14 cellular contexts compared by ENCODE assay signal in genomic region chrX:39202641-39203040, GRCh38.
DNase-seq lines count a peak whose midpoint lies in the region; ATAC-seq lines count a peak whose summit lies in the region.
"Had no signal": no experiment of that assay in that cellular context is flagged by ENCODE, and none has a peak within 500 bp of the region (broad histone marks: within the 10 kb centered on the region; RNA-seq: fewer than 3 reads in every experiment).

No MANE protein-coding gene starts in this region.

- no peaks in the 10 kb centered on the region for H3K4me1 ChIP-seq in mesendoderm (ENCODE audit: control insufficient read depth, low read depth, low read length)

- H2BK15ac ChIP-seq in mesendoderm (replicated peaks; ENCODE audit: low read depth): no peak overlapping the region

- H3K4me3 ChIP-seq in mesendoderm (ENCODE audit: low read length): no peak overlapping the region
- H3K4me3 ChIP-seq: BLaER1 treated with 17β-estradiol and CSF1 and Interleukin-3, amounts not matched to agents 10 nM and 100 nM had no signal

- no CpG with 5 or more reads among the region's 1 CpG for WGBS in mesendoderm (ENCODE audit: extremely low coverage, insufficient coverage, low lambda C conversion rate)

- H2BK5ac ChIP-seq in mesendoderm (ENCODE audit: low read length): no peak overlapping the region

- no peak overlapping the region for H4K5ac ChIP-seq in mesendoderm (ENCODE audit: low read length)

- no peak overlapping the region for H3K18ac ChIP-seq in mesendoderm (ENCODE audit: low read length)

- H3K4me2 ChIP-seq in mesendoderm (ENCODE audit: low read length): no peak overlapping the region
- H3K4me2 ChIP-seq: BLaER1 treated with 17β-estradiol and CSF1 and Interleukin-3, amounts not matched to agents 10 nM and 100 nM had no signal

- no peak overlapping the region for H4K8ac ChIP-seq in mesendoderm (ENCODE audit: low read depth, low read length)

- H2BK120ac ChIP-seq in mesendoderm (ENCODE audit: low read depth, low read length): no peak overlapping the region

- H3K27me3 Mint-ChIP-seq in activated naive CD8-positive, alpha-beta T cell: no peaks in the 10 kb centered on the region
- no peaks in the 10 kb centered on the region for H3K27me3 Mint-ChIP-seq in activated naive CD8-positive, alpha-beta T cell treated with anti-CD3 and anti-CD28 coated beads for 36 hours
- no peaks in the 10 kb centered on the region for H3K27me3 Mint-ChIP-seq in activated naive CD8-positive, alpha-beta T cell treated with anti-CD3 and anti-CD28 coated beads, Interleukin-2, amount 50 U/mL, for 24 hours

- peaks cover 56% of the 10 kb centered on the region for H3K4me1 Mint-ChIP-seq in activated naive CD8-positive, alpha-beta T cell (ENCODE audit: low read depth)
- H3K4me1 Mint-ChIP-seq in activated naive CD8-positive, alpha-beta T cell treated with anti-CD3 and anti-CD28 coated beads for 36 hours: peaks cover 55% of the 10 kb centered on the region
- H3K4me1 Mint-ChIP-seq in activated naive CD8-positive, alpha-beta T cell treated with anti-CD3 and anti-CD28 coated beads, Interleukin-2, amount 50 U/mL, for 24 hours: peaks cover 78% of the 10 kb centered on the region
- H3K4me1 Mint-ChIP-seq: B cell, IgD-negative memory B cell had no signal

- no peaks in the 10 kb centered on the region for H3K79me1 ChIP-seq in mesendoderm (ENCODE audit: low read length)

- no peak overlapping the region for H3K9ac ChIP-seq in mesendoderm (ENCODE audit: low read length)
- H3K9ac ChIP-seq: BLaER1 treated with 17β-estradiol and CSF1 and Interleukin-3, amounts not matched to agents 10 nM and 100 nM had no signal

- H2AK5ac ChIP-seq in mesendoderm (ENCODE audit: low read length): no peak overlapping the region

- H3K4me3 Mint-ChIP-seq in activated naive CD8-positive, alpha-beta T cell: no peak overlapping the region
- no peak overlapping the region for H3K4me3 Mint-ChIP-seq in activated naive CD8-positive, alpha-beta T cell treated with anti-CD3 and anti-CD28 coated beads for 36 hours
- H3K4me3 Mint-ChIP-seq in activated naive CD8-positive, alpha-beta T cell treated with anti-CD3 and anti-CD28 coated beads, Interleukin-2, amount 50 U/mL, for 24 hours: no peak overlapping the region
- H3K4me3 Mint-ChIP-seq: B cell; CD8-positive, alpha-beta T cell; H9; IgD-negative memory B cell had no signal

- H3K27ac ChIP-seq in mesendoderm (ENCODE audit: low read depth, low read length): no peak overlapping the region
- H3K27ac ChIP-seq: BLaER1 treated with 17β-estradiol and CSF1 and Interleukin-3, amounts not matched to agents 10 nM and 100 nM had no signal

- H3K4ac ChIP-seq in mesendoderm (ENCODE audit: low read depth, low read length): no peak overlapping the region

- no peak overlapping the region for H3K56ac ChIP-seq in mesendoderm (ENCODE audit: low read length)

- no peaks in the 10 kb centered on the region for H3K9me3 Mint-ChIP-seq in activated naive CD8-positive, alpha-beta T cell (ENCODE audit: low read depth)
- H3K9me3 Mint-ChIP-seq in activated naive CD8-positive, alpha-beta T cell treated with anti-CD3 and anti-CD28 coated beads for 36 hours: no peaks in the 10 kb centered on the region
- H3K9me3 Mint-ChIP-seq in activated naive CD8-positive, alpha-beta T cell treated with anti-CD3 and anti-CD28 coated beads, Interleukin-2, amount 50 U/mL, for 24 hours: peaks cover 4% of the 10 kb centered on the region
- H3K9me3 Mint-ChIP-seq: CD8-positive, alpha-beta T cell; IgD-negative memory B cell had no signal

- H3K36me3 ChIP-seq in mesendoderm (ENCODE audit: control insufficient read depth, insufficient read depth, low read length): no peaks in the 10 kb centered on the region
- H3K36me3 ChIP-seq: BLaER1 treated with 17β-estradiol and CSF1 and Interleukin-3, amounts not matched to agents 10 nM and 100 nM had no signal

- no peaks in the 10 kb centered on the region for H3K27me3 ChIP-seq in mesendoderm (ENCODE audit: insufficient read depth, low read length, poor library complexity)

- ATAC-seq in activated naive CD8-positive, alpha-beta T cell treated with anti-CD3 and anti-CD28 coated beads, Interleukin-2, amount 50 U/mL, for 24 hours: no peak
- ATAC-seq in HG03175 (IDR thresholded peaks at IDR 0.05; ENCODE audit: unreplicated experiment): no peak
- ATAC-seq: CD8-positive, alpha-beta T cell; HepG2 had no signal

- no peak for DNase-seq in activated naive CD8-positive, alpha-beta T cell treated with anti-CD3 and anti-CD28 coated beads for 36 hours
- DNase-seq in NCI-H146 treated with DMSO at 0.1 percent for 48 hours (lab: John Stamatoyannopoulos, UW; ENCODE audit: unreplicated experiment) (peak; percentile 23), mesendoderm (peak; percentile 93), COLO668 (lab: John Stamatoyannopoulos, UW; ENCODE audit: unreplicated experiment) (no peak)
- DNase-seq in activated naive CD8-positive, alpha-beta T cell treated with anti-CD3 and anti-CD28 coated beads, Interleukin-2, amount 50 U/mL, for 24 hours: no peak
- DNase-seq: CD8-positive, alpha-beta T cell; COR-L47; H9 had no signal

- H3K79me2 ChIP-seq in mesendoderm (ENCODE audit: control insufficient read depth, insufficient read depth, low read length): no peaks in the 10 kb centered on the region

- peak overlapping the region; percentile 55 for H3K27ac Mint-ChIP-seq in activated naive CD8-positive, alpha-beta T cell
- H3K27ac Mint-ChIP-seq in activated naive CD8-positive, alpha-beta T cell treated with anti-CD3 and anti-CD28 coated beads for 36 hours: no peak overlapping the region
- H3K27ac Mint-ChIP-seq in activated naive CD8-positive, alpha-beta T cell treated with anti-CD3 and anti-CD28 coated beads, Interleukin-2, amount 50 U/mL, for 24 hours: peak overlapping the region; percentile 44
- H3K27ac Mint-ChIP-seq: B cell; CD8-positive, alpha-beta T cell; H9 had no signal

- H3K36me3 Mint-ChIP-seq in activated naive CD8-positive, alpha-beta T cell: no peaks in the 10 kb centered on the region
- H3K36me3 Mint-ChIP-seq in activated naive CD8-positive, alpha-beta T cell treated with anti-CD3 and anti-CD28 coated beads for 36 hours: peaks cover 2% of the 10 kb centered on the region
- peaks cover 2% of the 10 kb centered on the region for H3K36me3 Mint-ChIP-seq in activated naive CD8-positive, alpha-beta T cell treated with anti-CD3 and anti-CD28 coated beads, Interleukin-2, amount 50 U/mL, for 24 hours (ENCODE audit: low read depth)
- H3K36me3 Mint-ChIP-seq: CD8-positive, alpha-beta T cell had no signal

- H3K23ac ChIP-seq in mesendoderm (ENCODE audit: low read length): no peak overlapping the region

Comparison
In these comparisons a context has a peak if more than half of its experiments do, and no peak if none do; other contexts are left out.
1. DNase-seq: peak in NCI-H146 treated with DMSO at 0.1 percent for 48 hours (single experiment) and mesendoderm (single experiment); none in activated naive CD8-positive, alpha-beta T cell treated with anti-CD3 and anti-CD28 coated beads for 36 hours (single experiment), activated naive CD8-positive, alpha-beta T cell treated with anti-CD3 and anti-CD28 coated beads, Interleukin-2, amount 50 U/mL, for 24 hours (single experiment) and COLO668 (single experiment).